Comparison of ENCODE assay signal across 33 cellular contexts in genomic region chr7:44917465-44917864, GRCh38.
"Had no signal": no experiment of that assay in that cellular context is flagged by ENCODE, and none has a peak within 500 bp of the region (broad histone marks: within the 10 kb centered on the region; RNA-seq: fewer than 3 reads in every experiment).

No MANE protein-coding gene starts in this region.

- DNase-seq: Karpas-422, Kasumi-1, KG1, MG63, MM.1S, MV-4-11, NCI-H1048, NCI-H1092, NCI-H1092 treated with DMSO at 0.1 percent for 48 hours, NCI-H1105, NCI-H1105 treated with DMSO at 0.1 percent for 48 hours, NCI-H1417, NCI-H1417 treated with DMSO at 0.1 percent for 48 hours, NCI-H1436, NCI-H1436 treated with DMSO at 0.1 percent for 48 hours, NCI-H1694, NCI-H1694 treated with DMSO at 0.1 percent for 48 hours, NCI-H187, NCI-H187 treated with DMSO at 0.1 percent for 48 hours, NCI-H1930, NCI-H2029, NCI-H2029 treated with DMSO at 0.1 percent for 48 hours, NCI-H2081, NCI-H2081 treated with DMSO at 0.1 percent for 48 hours, NCI-H2107, NCI-H2171, NCI-H2171 treated with DMSO at 0.1 percent for 48 hours, NCI-H2227 treated with DMSO at 0.1 percent for 48 hours, NCI-H226, NCI-H345, NCI-H446, NCI-H446 treated with DMSO at 0.1 percent for 48 hours, NCI-H510A had no signal

- H3K9me3 ChIP-seq: MG63 had no signal
